17 cellular contexts compared by ENCODE assay signal in genomic region chr3:65879372-65879771, GRCh38.
DNase-seq lines count a peak whose midpoint lies in the region; ATAC-seq, FAIRE-seq and TF ChIP-seq lines count a peak whose summit lies in the region.
"Had no signal": no experiment of that assay in that cellular context is flagged by ENCODE, and none has a peak within 500 bp of the region (broad histone marks: within the 10 kb centered on the region; RNA-seq: fewer than 3 reads in every experiment).

No MANE protein-coding gene starts in this region.

- H3K4me3 ChIP-seq in A549: no peak overlapping the region
- no peak overlapping the region for H3K4me3 ChIP-seq in HUES48 (ENCODE audit: low read depth, low read length)
- peak overlapping the region in 1 of 4 experiments; percentile 2; a peak in 1 of 8 replicates for H3K4me3 ChIP-seq in H1 (ENCODE audit: extremely low read depth in 1 of 4, insufficient read depth in 2 of 4, low read depth in 3 of 4, low read length in 4 of 4)
- H3K4me3 ChIP-seq in iPS-20b (ENCODE audit: low read length): no peak overlapping the region
- H3K4me3 ChIP-seq: GM12878 had no signal

- ATAC-seq in A549: no peak
- ATAC-seq in stimulated activated naive B cell treated with anti-CD40 and anti-IgM and Interleukin-4, amounts not matched to agents 10 μg/mL and 1 μg/mL and 100 μg/mL, for 72 hours (replicated peaks): no peak
- ATAC-seq: GM12878 had no signal

- FAIRE-seq in A549 (lab: Jason Lieb, UNC): no peak
- no peak for FAIRE-seq in H1 (lab: Jason Lieb, UNC)
- FAIRE-seq: GM12878, GM18507 had no signal

- 0 out of 2 replicates have a peak, but pooled peaks cover 2% of the 10 kb centered on the region for H3K23me2 ChIP-seq in H1 (ENCODE audit: low read depth, low read length)

- H3K9me3 ChIP-seq in A549 (no peaks in the 10 kb centered on the region), HUES48 (ENCODE audit: control insufficient read depth, insufficient read depth, low read length) (no peaks in the 10 kb centered on the region), H1 (ENCODE audit: insufficient read depth in 2 of 2, low read depth in 1 of 2, low read length in 1 of 2) (no peaks in the 10 kb centered on the region), iPS-20b (ENCODE audit: insufficient read depth, low read depth, low read length) (no peaks in the 10 kb centered on the region)
- H3K9me3 ChIP-seq: BE2C had no signal

- no peaks in the 10 kb centered on the region for H3K27me3 Mint-ChIP-seq in glutamatergic neuron (ENCODE audit: unreplicated experiment)
- no peaks in the 10 kb centered on the region for H3K27me3 Mint-ChIP-seq in stimulated activated naive B cell treated with anti-CD40 and anti-IgM and Interleukin-4, amounts not matched to agents 10 μg/mL and 1 μg/mL and 100 μg/mL, for 72 hours

- H2BK120ac ChIP-seq in H1 (replicated peaks; ENCODE audit: low read depth, low read length): no peak overlapping the region

- no peak overlapping the region for H3K23ac ChIP-seq in H1 (ENCODE audit: insufficient read length)

- H3K14ac ChIP-seq in H1 (ENCODE audit: insufficient read length): no peak overlapping the region

- TF ChIP-seq EP300 in A549 (IDR thresholded peaks at IDR 0.05): no peak
- TF ChIP-seq EP300 in H1 (IDR thresholded peaks at IDR 0.05; ENCODE audit: borderline replicate concordance in 1 of 2, low read depth in 2 of 2, low read length in 2 of 2): no peak

- H3K4ac ChIP-seq in H1 (replicated peaks; ENCODE audit: insufficient read length, low read depth, low read length): no peak overlapping the region

- no peak overlapping the region for H3K27ac Mint-ChIP-seq in glutamatergic neuron (ENCODE audit: unreplicated experiment)
- H3K27ac Mint-ChIP-seq in stimulated activated naive B cell treated with anti-CD40 and anti-IgM and Interleukin-4, amounts not matched to agents 10 μg/mL and 1 μg/mL and 100 μg/mL, for 72 hours: no peak overlapping the region
- H3K27ac Mint-ChIP-seq: CD4-positive, alpha-beta memory T cell had no signal

- TF ChIP-seq RAD21 in A549 (conservative IDR thresholded peaks at IDR 0.05 in 1 of 2, IDR thresholded peaks at IDR 0.05 in 1 of 2) (no peak), H1 (IDR thresholded peaks at IDR 0.05 in 1 of 2, conservative IDR thresholded peaks at IDR 0.05 in 1 of 2; ENCODE audit: low read depth in 2 of 2, low read length in 2 of 2) (no peak)

- no peak overlapping the region for H4K8ac ChIP-seq in H1 (ENCODE audit: extremely low read depth, insufficient read depth, low read length)

- no peak overlapping the region for H3K9ac ChIP-seq in HUES48 (ENCODE audit: low read depth, low read length)
- H3K9ac ChIP-seq in H1 (replicated peaks in 1 of 4; ENCODE audit: extremely low read depth in 1 of 4, low read depth in 3 of 4, low read length in 3 of 4): no peak overlapping the region
- H3K9ac ChIP-seq in iPS-20b (ENCODE audit: low read depth, low read length): peak overlapping the region; percentile 42; the same call in 1 of the 2 replicates

- H3K56ac ChIP-seq in H1 (replicated peaks; ENCODE audit: insufficient read length, low read depth, low read length): no peak overlapping the region

- H2BK20ac ChIP-seq in H1 (ENCODE audit: low read length): no peak overlapping the region

- H4K5ac ChIP-seq in H1 (ENCODE audit: insufficient read length, low read depth, low read length): no peak overlapping the region

- peaks cover 0 to 53% of the 10 kb centered on the region in 2 experiments; a peak in 2 of 4 replicates for H3K79me2 ChIP-seq in H1 (ENCODE audit: control insufficient read depth in 1 of 2, insufficient read depth in 2 of 2, low read length in 2 of 2)

- no peak overlapping the region for H2BK15ac ChIP-seq in H1 (ENCODE audit: low read length)

- no peaks in the 10 kb centered on the region for H3K36me3 Mint-ChIP-seq in glutamatergic neuron (ENCODE audit: unreplicated experiment)
- H3K36me3 Mint-ChIP-seq in stimulated activated naive B cell treated with anti-CD40 and anti-IgM and Interleukin-4, amounts not matched to agents 10 μg/mL and 1 μg/mL and 100 μg/mL, for 72 hours: no peaks in the 10 kb centered on the region
- H3K36me3 Mint-ChIP-seq: CD4-positive, alpha-beta memory T cell had no signal

- H3K18ac ChIP-seq in H1 (ENCODE audit: extremely low read depth, low read length): no peak overlapping the region

- CTCF ChIA-PET in A549 (lab: Yijun Ruan, JAX): interaction anchor here (0.9 kb wide), 1 partner anchor 259 kb away, joined by 3 read pairs; no protein-coding TSS in a partner anchor
- CTCF ChIA-PET in H1 (lab: Charles Lee; ENCODE audit: partially characterized antibody): interaction anchor here (0.6 to 1.6 kb wide), 5 partner anchors 10 to 51 kb away, joined by 3 to 4 read pairs (median 4); no protein-coding TSS in a partner anchor

- no peak overlapping the region for H3K4me3 Mint-ChIP-seq in glutamatergic neuron (ENCODE audit: unreplicated experiment)
- H3K4me3 Mint-ChIP-seq in stimulated activated naive B cell treated with anti-CD40 and anti-IgM and Interleukin-4, amounts not matched to agents 10 μg/mL and 1 μg/mL and 100 μg/mL, for 72 hours: no peak overlapping the region
- H3K4me3 Mint-ChIP-seq: CD4-positive, alpha-beta memory T cell had no signal

- H4K20me1 ChIP-seq in H1 (replicated peaks in 1 of 2; ENCODE audit: control insufficient read depth in 1 of 2, insufficient read depth in 2 of 2, low read length in 2 of 2): peaks cover 0 to 3% of the 10 kb centered on the region in 2 experiments

- no peaks in the 10 kb centered on the region for H3K36me3 ChIP-seq in HUES48 (ENCODE audit: control insufficient read depth, insufficient read depth, low read length)
- H3K36me3 ChIP-seq in H1 (ENCODE audit: control insufficient read depth in 2 of 4, insufficient read depth in 4 of 4, low read length in 3 of 4): no peaks in the 10 kb centered on the region
- no peaks in the 10 kb centered on the region for H3K36me3 ChIP-seq in iPS-20b (ENCODE audit: insufficient read depth, low read depth, low read length)
- H3K36me3 ChIP-seq: BE2C had no signal

- no peaks in the 10 kb centered on the region for H3K4me1 Mint-ChIP-seq in glutamatergic neuron (ENCODE audit: low read depth, unreplicated experiment)
- no peaks in the 10 kb centered on the region for H3K4me1 Mint-ChIP-seq in stimulated activated naive B cell treated with anti-CD40 and anti-IgM and Interleukin-4, amounts not matched to agents 10 μg/mL and 1 μg/mL and 100 μg/mL, for 72 hours
- H3K4me1 Mint-ChIP-seq: CD4-positive, alpha-beta memory T cell had no signal

- POLR2A ChIA-PET in A549 (lab: Yijun Ruan, JAX): no interaction called here
- POLR2A ChIA-PET in H1 (lab: Charles Lee; ENCODE audit: partially characterized antibody): no interaction called here

- TF ChIP-seq CTCF in A549 (IDR thresholded peaks at IDR 0.05): no peak
- TF ChIP-seq CTCF in H1 (IDR thresholded peaks at IDR 0.05; ENCODE audit: control extremely low read depth in 1 of 3, insufficient read depth in 1 of 3, low read depth in 1 of 3, low read length in 3 of 3): no peak
- TF ChIP-seq CTCF in glutamatergic neuron (IDR thresholded peaks at IDR 0.05; ENCODE audit: partially characterized antibody, unreplicated experiment): no peak

- TF ChIP-seq POLR2A in A549 (IDR thresholded peaks at IDR 0.05; ENCODE audit: low read length) (no peak), H1 (IDR thresholded peaks at IDR 0.05; ENCODE audit: control extremely low read depth in 1 of 2, low read depth in 2 of 2, low read length in 2 of 2) (no peak)

- no peaks in the 10 kb centered on the region for H3K27me3 ChIP-seq in HUES48 (ENCODE audit: control insufficient read depth, insufficient read depth, low read length)
- no peaks in the 10 kb centered on the region for H3K27me3 ChIP-seq in H1 (replicated peaks in 1 of 4; ENCODE audit: control insufficient read depth in 3 of 4, extremely low read depth in 1 of 4, insufficient read depth in 3 of 4, low read length in 3 of 4)
- no peaks in the 10 kb centered on the region for H3K27me3 ChIP-seq in iPS-20b (ENCODE audit: insufficient read depth, low read length)
- H3K27me3 ChIP-seq: BE2C had no signal

- no peaks in the 10 kb centered on the region for H3K9me3 Mint-ChIP-seq in glutamatergic neuron (ENCODE audit: unreplicated experiment)
- H3K9me3 Mint-ChIP-seq in stimulated activated naive B cell treated with anti-CD40 and anti-IgM and Interleukin-4, amounts not matched to agents 10 μg/mL and 1 μg/mL and 100 μg/mL, for 72 hours: peaks cover 0 to 3% of the 10 kb centered on the region in 2 donors

- no peaks in the 10 kb centered on the region; the same call in 1 of the 2 replicates for H3K79me1 ChIP-seq in H1 (ENCODE audit: low read depth, low read length)

- no peak overlapping the region for H2AFZ ChIP-seq in H1 (ENCODE audit: low read length)

- DNase-seq in A549 (ENCODE audit: low read depth in 1 of 2, low spot score in 1 of 2) (no peak), H1 (ENCODE audit: low read depth in 1 of 2, low spot score in 2 of 2) (no peak), T1000 (lab: John Stamatoyannopoulos, UW) (no peak), glutamatergic neuron (no peak), Kasumi-1 (lab: John Stamatoyannopoulos, UW) (no peak)
- DNase-seq in stimulated activated naive B cell treated with anti-CD40 and anti-IgM and Interleukin-4, amounts not matched to agents 10 μg/mL and 1 μg/mL and 100 μg/mL, for 72 hours: no peak
- DNase-seq: 8988T; BE2C; CD4-positive, alpha-beta memory T cell; DMS79; H7; IMR-90 had no signal

- WGBS in A549 (ENCODE audit: missing lambda C conversion rate): 100% methylated on average over 1 of the region's 1 CpG
- 81% methylated on average over 1 of the region's 1 CpG; no CpG with 5 or more reads in 1 of the 2 experiments for WGBS in H1 (ENCODE audit: extremely low coverage in 1 of 2, insufficient coverage in 1 of 2, insufficient read length in 1 of 2, insufficient replicate concordance in 2 of 2, low coverage in 1 of 2, low lambda C conversion rate in 2 of 2, missing lambda C conversion rate in 1 of 2), 2 experiments

- H3K4me1 ChIP-seq in A549 (peaks cover 16% of the 10 kb centered on the region; the same call in 2 of the 3 replicates), HUES48 (ENCODE audit: control insufficient read depth, insufficient read depth, low read length) (peaks cover 32% of the 10 kb centered on the region), H1 (replicated peaks in 1 of 4; ENCODE audit: control insufficient read depth in 3 of 4, insufficient read depth in 4 of 4, low read length in 3 of 4) (peaks cover 3 to 9% (median 6%) of the 10 kb centered on the region in 4 experiments; a peak in 5 of 7 replicates), iPS-20b (ENCODE audit: insufficient read depth, low read length) (peaks cover 16% of the 10 kb centered on the region)
- H3K4me1 ChIP-seq: BE2C had no signal

- 0 out of 2 replicates have a peak overlapping the region, but pooled peaks have one; percentile 63 for H2BK5ac ChIP-seq in H1 (ENCODE audit: low read depth, low read length)

- H3K27ac ChIP-seq in A549 (no peak overlapping the region), HUES48 (ENCODE audit: low read depth, low read length) (peak overlapping the region; percentile 79), H1 (ENCODE audit: low read depth, low read length) (no peak overlapping the region), iPS-20b (ENCODE audit: low read length) (peak overlapping the region; percentile 4)
- H3K27ac ChIP-seq: C4-2B had no signal

- H4K91ac ChIP-seq in H1 (replicated peaks; ENCODE audit: insufficient read length, low read length): no peak overlapping the region

- 0 out of 2 replicates have a peak overlapping the region, but pooled peaks have one; percentile 32 for H2BK12ac ChIP-seq in H1 (ENCODE audit: low read depth, low read length)

- no peak overlapping the region for H2AK5ac ChIP-seq in H1 (ENCODE audit: low read depth, low read length)

- H3K4me2 ChIP-seq in A549 (no peak overlapping the region), H1 (ENCODE audit: insufficient read depth in 1 of 2, low read depth in 2 of 2, low read length in 2 of 2) (peak overlapping the region; percentile 28 to 30; a peak in 3 of 4 replicates)

Comparison
In these comparisons a context has a peak if more than half of its experiments do, and no peak if none do; other contexts are left out.
1. H3K27ac ChIP-seq: peak in HUES48 (single experiment) and iPS-20b (single experiment); none in A549 (0 of 2) and H1 (single experiment).
2. Of the 18 proteins assayed by ChIP-seq in both H1 and A549: peak only in H1: KDM1A; only in A549: none; in both: none; in neither: 16; mixed calls (peak in some experiments, not most) for 1.